In genomic region chr1:23140940-23141596, GRCh38 we compare ENCODE assay signal across 1 cellular context.
TF ChIP-seq lines count a peak whose summit lies in the region.

No MANE protein-coding gene starts in this region.

TF ChIP-seq in A549, 52 proteins besides CTCF, POLR2A, EP300 and RAD21 (continued from another document):
- TF ChIP-seq, protein P1, sequence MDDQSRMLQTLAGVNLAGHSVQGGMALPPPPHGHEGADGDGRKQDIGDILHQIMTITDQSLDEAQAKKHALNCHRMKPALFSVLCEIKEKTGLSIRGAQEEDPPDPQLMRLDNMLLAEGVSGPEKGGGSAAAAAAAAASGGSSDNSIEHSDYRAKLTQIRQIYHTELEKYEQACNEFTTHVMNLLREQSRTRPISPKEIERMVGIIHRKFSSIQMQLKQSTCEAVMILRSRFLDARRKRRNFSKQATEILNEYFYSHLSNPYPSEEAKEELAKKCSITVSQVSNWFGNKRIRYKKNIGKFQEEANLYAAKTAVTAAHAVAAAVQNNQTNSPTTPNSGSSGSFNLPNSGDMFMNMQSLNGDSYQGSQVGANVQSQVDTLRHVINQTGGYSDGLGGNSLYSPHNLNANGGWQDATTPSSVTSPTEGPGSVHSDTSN (IDR thresholded peaks at IDR 0.05) = no peak
- no peak for TF ChIP-seq EHMT2 (IDR thresholded peaks at IDR 0.05; ENCODE audit: low read depth)
- TF ChIP-seq RNF2 (IDR thresholded peaks at IDR 0.05; ENCODE audit: borderline replicate concordance, low read depth) = no peak
- TF ChIP-seq KDM1A (IDR thresholded peaks at IDR 0.05; ENCODE audit: low read depth) = no peak
- TF ChIP-seq HOXA7 (CRISPR knock-in tag; IDR thresholded peaks at IDR 0.05) = no peak
- TF ChIP-seq JUN (IDR thresholded peaks at IDR 0.05) = no peak
- TF ChIP-seq ELK1 (IDR thresholded peaks at IDR 0.05; ENCODE audit: low read depth, low read length) = no peak
- no peak for TF ChIP-seq POLR2AphosphoS2 (conservative IDR thresholded peaks at IDR 0.05; ENCODE audit: low read length)
